In genomic region chr10:78543749-78544446, GRCh38 we compare ENCODE assay signal across 9 cellular contexts.
DNase-seq lines count a peak whose midpoint lies in the region; ATAC-seq and TF ChIP-seq lines count a peak whose summit lies in the region.
"Had no signal": no experiment of that assay in that cellular context is flagged by ENCODE, and none has a peak within 500 bp of the region (broad histone marks: within the 10 kb centered on the region; RNA-seq: fewer than 3 reads in every experiment).

No MANE protein-coding gene starts in this region.

- peak overlapping the region; percentile 27 for H3K4me2 ChIP-seq in fibroblast of lung (ENCODE audit: extremely low read depth, insufficient read depth, low read length)
- H3K4me2 ChIP-seq: BLaER1 had no signal

- peak overlapping the region; percentile 90 for H3K27ac ChIP-seq in fibroblast of lung (ENCODE audit: insufficient read depth, low read length)
- H3K27ac ChIP-seq in muscle layer of colon (ENCODE audit: low read depth, low read length): peak overlapping the region; percentile 37
- H3K27ac ChIP-seq in testis: no peak overlapping the region
- H3K27ac ChIP-seq: BLaER1 had no signal

- H3K9ac ChIP-seq in fibroblast of lung (ENCODE audit: insufficient read depth, low read length) (peak overlapping the region; percentile 11), muscle layer of colon (ENCODE audit: low read length) (no peak overlapping the region)
- H3K9ac ChIP-seq: BLaER1 had no signal

- peaks cover 23% of the 10 kb centered on the region for H3K4me1 ChIP-seq in fibroblast of lung (ENCODE audit: control insufficient read depth, extremely low read depth, insufficient read depth, low read length)
- H3K4me1 ChIP-seq in muscle layer of colon (ENCODE audit: insufficient read depth, low read length): peaks cover 38% of the 10 kb centered on the region
- no peaks in the 10 kb centered on the region for H3K4me1 ChIP-seq in testis

- peaks cover 8% of the 10 kb centered on the region for H3K27me3 ChIP-seq in fibroblast of lung (ENCODE audit: control insufficient read depth, insufficient read depth, low read length)
- no peaks in the 10 kb centered on the region for H3K27me3 ChIP-seq in muscle layer of colon (ENCODE audit: control insufficient read depth in 1 of 2, insufficient read depth in 2 of 2, low read length in 2 of 2)
- no peaks in the 10 kb centered on the region for H3K27me3 ChIP-seq in testis
- H3K27me3 ChIP-seq: BLaER1 had no signal

- H3K27me3 Mint-ChIP-seq in activated CD4-positive, alpha-beta T cell treated with anti-CD3 and anti-CD28 coated beads, Interleukin-2, amount 10 ng/mL, durations not matched to agents 24 days and 14 days: peaks cover 4% of the 10 kb centered on the region

- no peak overlapping the region for H3K4me3 ChIP-seq in fibroblast of lung (replicated peaks in 1 of 4; ENCODE audit: control extremely low read depth in 1 of 4, insufficient read depth in 1 of 4, low read depth in 3 of 4, low read length in 4 of 4)
- H3K4me3 ChIP-seq in muscle layer of colon (ENCODE audit: low read depth in 1 of 2, low read length in 2 of 2): peak overlapping the region in 1 of 2 donors; percentile 25
- no peak overlapping the region for H3K4me3 ChIP-seq in testis
- H3K4me3 ChIP-seq: BLaER1 had no signal

- no peak overlapping the region for H3K4me3 Mint-ChIP-seq in activated CD4-positive, alpha-beta T cell treated with anti-CD3 and anti-CD28 coated beads, Interleukin-2, amount 10 ng/mL, durations not matched to agents 24 days and 14 days

- no peak overlapping the region for H2AFZ ChIP-seq in fibroblast of lung (ENCODE audit: low read length)

- no peak overlapping the region for H3K27ac Mint-ChIP-seq in activated CD4-positive, alpha-beta T cell treated with anti-CD3 and anti-CD28 coated beads, Interleukin-2, amount 10 ng/mL, durations not matched to agents 24 days and 14 days

- DNase-seq in activated CD4-positive, alpha-beta T cell treated with anti-CD3 and anti-CD28 coated beads for 48 hours: peak; percentile 26
- no peak for DNase-seq in activated CD4-positive, alpha-beta T cell treated with anti-CD3 and anti-CD28 coated beads, Interleukin-2, amount 10 ng/mL, durations not matched to agents 24 days and 14 days
- DNase-seq in fibroblast of lung (ENCODE audit: low read depth in 2 of 2) (peak; percentile 97), testis (peak; percentile 72), GM19240 (ENCODE audit: insufficient read length, low spot score) (no peak)

- H3K9me3 Mint-ChIP-seq in activated CD4-positive, alpha-beta T cell treated with anti-CD3 and anti-CD28 coated beads, Interleukin-2, amount 10 ng/mL, durations not matched to agents 24 days and 14 days: no peaks in the 10 kb centered on the region

- peaks cover 16% of the 10 kb centered on the region for H3K4me1 Mint-ChIP-seq in activated CD4-positive, alpha-beta T cell treated with anti-CD3 and anti-CD28 coated beads, Interleukin-2, amount 10 ng/mL, durations not matched to agents 24 days and 14 days

- H4K20me1 ChIP-seq in fibroblast of lung (ENCODE audit: control insufficient read depth, extremely low read depth, insufficient read depth, low read length): no peaks in the 10 kb centered on the region
- H4K20me1 ChIP-seq: BLaER1 had no signal

- intact Hi-C loops in activated CD4-positive, alpha-beta T cell treated with anti-CD3 and anti-CD28 coated beads, Interleukin-2, amount 10 ng/mL, durations not matched to agents 24 days and 14 days (cut with micrococcal nuclease): loop anchor here (5.0 kb wide), 1 partner anchor 33 kb away; no protein-coding TSS in a partner anchor
- intact Hi-C loops in testis (cut with DNase I; ENCODE audit: low total_unique reads): no loop called here

- TF ChIP-seq CTCF in fibroblast of lung (conservative IDR thresholded peaks at IDR 0.05 in 1 of 2, IDR thresholded peaks at IDR 0.05 in 1 of 2; ENCODE audit: low read depth in 1 of 2, low read length in 2 of 2) (no peak), testis (IDR thresholded peaks at IDR 0.05) (no peak)

- no peaks in the 10 kb centered on the region for H3K9me3 ChIP-seq in fibroblast of lung (ENCODE audit: control insufficient read depth, insufficient read depth, low read depth, low read length)
- no peaks in the 10 kb centered on the region for H3K9me3 ChIP-seq in muscle layer of colon (ENCODE audit: low read length)
- no peaks in the 10 kb centered on the region for H3K9me3 ChIP-seq in testis
- H3K9me3 ChIP-seq: BLaER1 had no signal

- ATAC-seq in GM21360 (IDR thresholded peaks at IDR 0.05; ENCODE audit: unreplicated experiment) (no peak), GM21526 (IDR thresholded peaks at IDR 0.05; ENCODE audit: low FRiP score, unreplicated experiment) (no peak)

- 55 to 61% methylated on average over 10 to 11 of the region's 11 CpGs for WGBS in testis, 2 donors

- no peaks in the 10 kb centered on the region for H3K36me3 Mint-ChIP-seq in activated CD4-positive, alpha-beta T cell treated with anti-CD3 and anti-CD28 coated beads, Interleukin-2, amount 10 ng/mL, durations not matched to agents 24 days and 14 days (ENCODE audit: low read depth)

- TF ChIP-seq POLR2A in testis (IDR thresholded peaks at IDR 0.05): no peak

- H3K36me3 ChIP-seq in fibroblast of lung (ENCODE audit: control insufficient read depth, insufficient read depth, low read length) (no peaks in the 10 kb centered on the region), muscle layer of colon (ENCODE audit: insufficient read depth, low read length) (no peaks in the 10 kb centered on the region), testis (ENCODE audit: low read depth, missing control alignments) (no peaks in the 10 kb centered on the region)
- H3K36me3 ChIP-seq: BLaER1 had no signal

- no peaks in the 10 kb centered on the region for H3K79me2 ChIP-seq in fibroblast of lung (ENCODE audit: control insufficient read depth, insufficient read depth, low read length)

Comparison
In these comparisons a context has a peak if more than half of its experiments do, and no peak if none do; other contexts are left out.
1. DNase-seq: peak in activated CD4-positive, alpha-beta T cell treated with anti-CD3 and anti-CD28 coated beads for 48 hours (single experiment), fibroblast of lung (2 of 2) and testis (single experiment); none in activated CD4-positive, alpha-beta T cell treated with anti-CD3 and anti-CD28 coated beads, Interleukin-2, amount 10 ng/mL, durations not matched to agents 24 days and 14 days (single experiment) and GM19240 (single experiment).
2. H3K27ac ChIP-seq: peak in fibroblast of lung (single experiment) and muscle layer of colon (single experiment); none in testis (0 of 2).